ENCODE assay signal across 12 cellular contexts in genomic region chrX:53395605-53396298, GRCh38.
"Had no signal": no experiment of that assay in that cellular context is flagged by ENCODE, and none has a peak within 500 bp of the region (broad histone marks: within the 10 kb centered on the region; RNA-seq: fewer than 3 reads in every experiment).

No MANE protein-coding gene starts in this region.

- H3K27ac Mint-ChIP-seq: stimulated activated naive CD8-positive, alpha-beta T cell treated with anti-CD3 and anti-CD28 coated beads, Interleukin-15, Interleukin-2, amounts not matched to agents 100 ng/mL and 50 ng/mL, for 24 hours; WTC11 had no signal

- H3K27ac ChIP-seq: colonic mucosa, ovary, SK-N-MC had no signal

- H3K4me1 Mint-ChIP-seq: neural crest cell had no signal

- DNase-seq: activated naive CD4-positive, alpha-beta T cell; activated T-cell treated with anti-CD3 and anti-CD28 coated beads, Interleukin-2, amount 50 U/mL, for 72 hours; colonic mucosa; hippocampal formation; left ventricle myocardium superior; ovary; stimulated activated CD4-positive, alpha-beta T cell treated with anti-CD3 and anti-CD28 coated beads, Interleukin-4, amount 100 ng/mL, for 1 hour; stimulated activated CD8-positive, alpha-beta memory T cell treated with anti-CD3 and anti-CD28 coated beads, Interleukin-4, amount 100 ng/mL, for 48 hours had no signal

- H3K9me3 Mint-ChIP-seq: activated T-cell treated with anti-CD3 and anti-CD28 coated beads, Interleukin-2, amount 50 U/mL, for 72 hours; stimulated activated naive CD8-positive, alpha-beta T cell treated with anti-CD3 and anti-CD28 coated beads, Interleukin-15, Interleukin-2, amounts not matched to agents 100 ng/mL and 50 ng/mL, for 24 hours; WTC11 had no signal

- H3K4me1 ChIP-seq: colonic mucosa had no signal

- ATAC-seq: activated T-cell treated with anti-CD3 and anti-CD28 coated beads, Interleukin-2, amount 50 U/mL, for 72 hours; left ventricle myocardium superior; WTC11 had no signal

- H3K4me3 ChIP-seq: colonic mucosa, ovary, SK-N-MC had no signal

- H3K27me3 Mint-ChIP-seq: stimulated activated naive CD8-positive, alpha-beta T cell treated with anti-CD3 and anti-CD28 coated beads, Interleukin-15, Interleukin-2, amounts not matched to agents 100 ng/mL and 50 ng/mL, for 24 hours had no signal

- H3K9me3 ChIP-seq: colonic mucosa, ovary had no signal

- H3K27me3 ChIP-seq: colonic mucosa, ovary had no signal

- H3K36me3 ChIP-seq: ovary had no signal

- H3K4me3 Mint-ChIP-seq: activated T-cell treated with anti-CD3 and anti-CD28 coated beads, Interleukin-2, amount 50 U/mL, for 72 hours; neural crest cell; stimulated activated naive CD8-positive, alpha-beta T cell treated with anti-CD3 and anti-CD28 coated beads, Interleukin-15, Interleukin-2, amounts not matched to agents 100 ng/mL and 50 ng/mL, for 24 hours; WTC11 had no signal
